15 cellular contexts compared by ENCODE assay signal in the genomic region with DNA sequence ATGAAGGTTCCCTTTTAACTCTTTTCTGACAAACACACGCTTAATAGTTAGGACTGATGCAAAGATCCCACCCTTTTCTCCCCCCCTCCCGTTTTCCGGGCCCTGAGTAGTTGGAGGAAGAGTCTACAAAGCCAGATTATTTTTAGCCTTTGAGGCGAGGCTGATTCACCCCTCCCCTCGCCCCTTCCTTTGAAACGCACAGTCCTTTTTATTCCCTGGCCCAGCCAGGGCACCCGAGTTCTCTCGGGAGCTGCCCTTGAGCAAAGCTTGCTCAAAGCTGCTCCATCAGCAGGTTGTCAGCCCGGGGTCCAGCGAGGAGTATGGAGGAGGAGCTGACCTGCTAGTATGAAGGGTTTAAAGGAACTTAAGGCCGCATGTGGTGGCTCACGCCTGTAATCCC.
"Had no signal": no experiment of that assay in that cellular context is flagged by ENCODE, and none has a peak within 500 bp of the region (broad histone marks: within the 10 kb centered on the region; RNA-seq: fewer than 3 reads in every experiment).

No MANE protein-coding gene starts in this region.

- H3K4me1 Mint-ChIP-seq: activated T-helper 17 cell treated with anti-CD3 and anti-CD28 coated beads, Interleukin-2, amount 50 U/mL, for 72 hours; stimulated activated memory B cell treated with anti-CD40 and anti-IgM and Interleukin-4, amounts not matched to agents 10 μg/mL and 1 μg/mL and 100 μg/mL, for 72 hours; T-cell had no signal

- DNase-seq: activated CD4-positive, alpha-beta T cell treated with anti-CD3 and anti-CD28 coated beads, Interleukin-2, amount 50 U/mL, for 48 hours; activated naive CD4-positive, alpha-beta T cell treated with Interleukin-2 at 50 U/mL for 16 hours; dermis blood vessel endothelial cell; effector memory CD8-positive, alpha-beta T cell; lower lobe of right lung; midbrain; pancreas; T-cell; T-helper 9 cell; thyroid gland had no signal

- H3K4me3 Mint-ChIP-seq: activated T-helper 17 cell treated with anti-CD3 and anti-CD28 coated beads, Interleukin-2, amount 50 U/mL, for 72 hours; effector memory CD8-positive, alpha-beta T cell; stimulated activated memory B cell treated with anti-CD40 and anti-IgM and Interleukin-4, amounts not matched to agents 10 μg/mL and 1 μg/mL and 100 μg/mL, for 72 hours; T-cell had no signal

- H3K27me3 ChIP-seq: ascending aorta, hepatocyte, pancreas, thyroid gland, vagina had no signal

- H3K9me3 ChIP-seq: ascending aorta, lower lobe of right lung, pancreas, thyroid gland, vagina had no signal

- H3K36me3 ChIP-seq: ascending aorta, lower lobe of right lung, pancreas, thyroid gland, vagina had no signal

- H3K4me2 ChIP-seq: hepatocyte had no signal

- H3K4me3 ChIP-seq: ascending aorta, hepatocyte, lower lobe of right lung, pancreas, thyroid gland, vagina had no signal

- H3K4me1 ChIP-seq: ascending aorta, lower lobe of right lung, pancreas, thyroid gland, vagina had no signal

- H3K27ac ChIP-seq: ascending aorta, hepatocyte, lower lobe of right lung, pancreas, thyroid gland, vagina had no signal

- H2AFZ ChIP-seq: hepatocyte had no signal

- ATAC-seq: activated T-helper 17 cell treated with anti-CD3 and anti-CD28 coated beads, Interleukin-2, amount 50 U/mL, for 72 hours; effector memory CD8-positive, alpha-beta T cell; lower lobe of right lung; pancreas; stimulated activated memory B cell treated with anti-CD40 and anti-IgM and Interleukin-4, amounts not matched to agents 10 μg/mL and 1 μg/mL and 100 μg/mL, for 72 hours; T-cell had no signal

- H3K79me2 ChIP-seq: hepatocyte had no signal

- H3K27ac Mint-ChIP-seq: activated T-helper 17 cell treated with anti-CD3 and anti-CD28 coated beads, Interleukin-2, amount 50 U/mL, for 72 hours; effector memory CD8-positive, alpha-beta T cell; stimulated activated memory B cell treated with anti-CD40 and anti-IgM and Interleukin-4, amounts not matched to agents 10 μg/mL and 1 μg/mL and 100 μg/mL, for 72 hours; T-cell had no signal

- H3K36me3 Mint-ChIP-seq: stimulated activated memory B cell treated with anti-CD40 and anti-IgM and Interleukin-4, amounts not matched to agents 10 μg/mL and 1 μg/mL and 100 μg/mL, for 72 hours had no signal
